ENCODE assay signal across 8 cellular contexts in the genomic region with DNA sequence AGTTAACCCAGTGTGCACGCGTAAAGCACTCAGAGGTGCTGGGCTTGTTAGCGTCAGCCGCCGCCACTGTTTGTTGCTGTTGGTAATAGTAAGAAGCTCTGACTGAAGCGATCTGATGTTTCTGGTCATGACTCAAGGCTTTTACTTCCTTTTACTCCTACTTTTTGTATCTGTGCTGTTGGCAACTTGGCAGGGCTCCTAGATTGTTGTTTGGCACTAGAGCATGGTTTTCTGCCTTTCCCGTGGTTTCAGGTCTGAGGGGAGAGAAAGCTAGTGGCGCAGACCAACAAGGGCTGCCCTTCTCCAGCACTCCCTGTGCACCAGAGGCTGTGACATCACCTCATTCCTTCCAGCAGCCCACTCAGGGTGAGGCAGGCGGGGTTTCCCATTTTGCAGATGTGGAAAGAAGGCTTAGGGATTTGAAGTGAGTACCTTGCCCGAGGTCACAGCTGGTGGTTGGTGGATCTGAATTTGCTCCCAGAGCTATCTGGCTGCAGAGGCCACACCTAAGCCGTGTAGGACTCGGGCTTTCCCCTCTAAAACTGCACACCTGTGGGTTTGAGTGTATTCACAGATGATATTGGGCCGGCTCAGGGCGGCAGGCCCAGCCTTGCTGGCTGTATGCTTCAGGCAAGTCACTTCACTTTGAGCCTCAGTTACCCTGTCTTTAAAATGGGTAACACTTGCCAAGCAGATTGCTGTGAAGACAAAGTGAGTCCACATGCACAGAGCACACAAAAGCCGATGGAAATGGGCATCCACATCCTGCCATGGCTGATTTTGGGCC. TPM values are rescaled to one million over a fixed set of nuclear protein-coding genes. Genes with fewer than 3 reads are reported as not detected.
DNase-seq lines count a peak whose midpoint lies in the region; ATAC-seq lines count a peak whose summit lies in the region.

No MANE protein-coding gene starts in this region.

- ATAC-seq in esophagus mucosa, result peak; percentile 70
- ATAC-seq in sciatic nerve, result peak; percentile 33
- no peak for ATAC-seq in GM21390 (IDR thresholded peaks at IDR 0.05; ENCODE audit: unreplicated experiment)
- ATAC-seq in GM21737 (IDR thresholded peaks at IDR 0.05; ENCODE audit: unreplicated experiment), result no peak

- DNase-seq in GM04503 (ENCODE audit: low read depth) (peak; percentile 57), RKO (ENCODE audit: low spot score) (peak; percentile 23), sciatic nerve (ENCODE audit: low spot score) (peak; percentile 50), COR-L47 (lab: John Stamatoyannopoulos, UW) (no peak), NCI-H146 (lab: John Stamatoyannopoulos, UW) (no peak)

- intact Hi-C loops in sciatic nerve (cut with DNase I), result no loop called here

RNA-seq across cellular contexts. Expression of gene TADA2B, which starts 51.2 kb away (rescaled TPM):
- total RNA-seq in esophagus mucosa (12.5 TPM), sciatic nerve (14.8 TPM)

Comparison
In these comparisons a context has a peak if more than half of its experiments do, and no peak if none do; other contexts are left out.
1. DNase-seq: peak in GM04503 (single experiment), RKO (single experiment) and sciatic nerve (single experiment); none in COR-L47 (single experiment) and NCI-H146 (single experiment).
2. ATAC-seq: peak in esophagus mucosa (single experiment) and sciatic nerve (single experiment); none in GM21390 (single experiment) and GM21737 (single experiment).